In genomic region chr18:73879328-73879727, GRCh38 we compare ENCODE assay signal across 1 cellular context.
TF ChIP-seq lines count a peak whose summit lies in the region.

No MANE protein-coding gene starts in this region.

TF ChIP-seq in IMR-90, 13 proteins besides CTCF, POLR2A, EP300 and RAD21 (continued from another document):
- TF ChIP-seq RFX5 (IDR thresholded peaks at IDR 0.05; ENCODE audit: low read depth, low read length) (no peak), MAZ (IDR thresholded peaks at IDR 0.05; ENCODE audit: borderline replicate concordance, low read depth, low read length) (no peak), CEBPB (IDR thresholded peaks at IDR 0.05; ENCODE audit: low read depth, low read length) (no peak), BHLHE40 (IDR thresholded peaks at IDR 0.05; ENCODE audit: low read depth, low read length) (no peak), MXI1 (IDR thresholded peaks at IDR 0.05; ENCODE audit: borderline replicate concordance, low read depth, low read length) (no peak), USF2 (IDR thresholded peaks at IDR 0.05; ENCODE audit: low read depth, low read length) (no peak), MAFK (IDR thresholded peaks at IDR 0.05; ENCODE audit: low read depth, low read length) (no peak)
